29 cellular contexts compared by ENCODE assay signal in genomic region chr1:228077565-228078330, GRCh38. TPM values are rescaled to one million over a fixed set of nuclear protein-coding genes. Genes with fewer than 3 reads are reported as not detected.
A peak's percentile ranks its signal among the peaks of the same experiment; 100 is the strongest.
DNase-seq lines count a peak whose midpoint lies in the region; ATAC-seq and TF ChIP-seq lines count a peak whose summit lies in the region.
"Had no signal": no experiment of that assay in that cellular context is flagged by ENCODE, and none has a peak within 500 bp of the region (broad histone marks: within the 10 kb centered on the region; RNA-seq: fewer than 3 reads in every experiment).

No MANE protein-coding gene starts in this region.

- CTCF ChIA-PET in activated CD4-positive, alpha-beta T cell treated with anti-CD3 and anti-CD28 coated beads for 36 hours (lab: Charles Lee), result interaction anchor here (0.8 to 1.0 kb wide), 2 partner anchors 17 to 47 kb away, joined by 3 to 6 read pairs; no protein-coding TSS in a partner anchor
- CTCF ChIA-PET in activated CD4-positive, alpha-beta T cell treated with anti-CD3 and anti-CD28 coated beads, Interleukin-2, amount 10 ng/mL, durations not matched to agents 7 days and 5 days (lab: Charles Lee), result interaction anchor here (0.6 to 1.6 kb wide), 3 partner anchors 11 to 334 kb away, joined by 4 to 11 read pairs (median 5); no protein-coding TSS in a partner anchor

- no peak overlapping the region for H2AFZ ChIP-seq in neural progenitor cell (replicated peaks)
- H2AFZ ChIP-seq: parathyroid adenoma had no signal

- peaks cover 13% of the 10 kb centered on the region for H4K20me1 ChIP-seq in neural progenitor cell (ENCODE audit: low read depth)

- H3K4me2 ChIP-seq in neural progenitor cell, result no peak overlapping the region

- peaks cover 2% of the 10 kb centered on the region for H3K79me2 ChIP-seq in neural progenitor cell (ENCODE audit: low read depth)
- H3K79me2 ChIP-seq: parathyroid adenoma had no signal

- H3K27ac Mint-ChIP-seq in activated CD4-positive, alpha-beta T cell treated with anti-CD3 and anti-CD28 coated beads for 36 hours, result no peak overlapping the region
- no peak overlapping the region for H3K27ac Mint-ChIP-seq in activated CD4-positive, alpha-beta T cell treated with anti-CD3 and anti-CD28 coated beads, Interleukin-2, amount 10 ng/mL, durations not matched to agents 7 days and 5 days
- H3K27ac Mint-ChIP-seq in neural progenitor cell, result peak overlapping the region; percentile 89
- no peak overlapping the region for H3K27ac Mint-ChIP-seq in T-helper 2 cell treated with Interferon-gamma antibody and Interleukin-4, amounts not matched to agents 5 μg/mL and 100 μg/mL, for 36 hours
- H3K27ac Mint-ChIP-seq: natural killer cell treated with Interleukin-12 subunit alpha and Interleukin-12 subunit beta and Interleukin-15 and Interleukin-18, amount 100 ng/mL, for 72 hours; stimulated activated naive B cell treated with anti-CD40 and anti-IgM and Interleukin-4, amounts not matched to agents 10 μg/mL and 1 μg/mL and 100 μg/mL, for 72 hours had no signal

- peaks cover 6% of the 10 kb centered on the region for H3F3A ChIP-seq in neural progenitor cell (ENCODE audit: low read depth)

- ATAC-seq in activated CD4-positive, alpha-beta T cell treated with anti-CD3 and anti-CD28 coated beads for 36 hours, result no peak
- ATAC-seq: mucosa of descending colon; natural killer cell treated with Interleukin-12 subunit alpha and Interleukin-12 subunit beta and Interleukin-15 and Interleukin-18, amount 100 ng/mL, for 72 hours; right cardiac atrium; stimulated activated naive B cell treated with anti-CD40 and anti-IgM and Interleukin-4, amounts not matched to agents 10 μg/mL and 1 μg/mL and 100 μg/mL, for 72 hours had no signal

- no peaks in the 10 kb centered on the region for H3K27me3 Mint-ChIP-seq in activated CD4-positive, alpha-beta T cell treated with anti-CD3 and anti-CD28 coated beads for 36 hours
- no peaks in the 10 kb centered on the region for H3K27me3 Mint-ChIP-seq in activated CD4-positive, alpha-beta T cell treated with anti-CD3 and anti-CD28 coated beads, Interleukin-2, amount 10 ng/mL, durations not matched to agents 7 days and 5 days
- peaks cover 9% of the 10 kb centered on the region for H3K27me3 Mint-ChIP-seq in neural progenitor cell (ENCODE audit: insufficient read depth, low read depth)
- H3K27me3 Mint-ChIP-seq in T-helper 2 cell treated with Interferon-gamma antibody and Interleukin-4, amounts not matched to agents 5 μg/mL and 100 μg/mL, for 36 hours (ENCODE audit: low read depth), result no peaks in the 10 kb centered on the region
- H3K27me3 Mint-ChIP-seq: natural killer cell treated with Interleukin-12 subunit alpha and Interleukin-12 subunit beta and Interleukin-15 and Interleukin-18, amount 100 ng/mL, for 72 hours; stimulated activated naive B cell treated with anti-CD40 and anti-IgM and Interleukin-4, amounts not matched to agents 10 μg/mL and 1 μg/mL and 100 μg/mL, for 72 hours had no signal

- TF ChIP-seq CTCF in neural progenitor cell (IDR thresholded peaks at IDR 0.05), result no peak

- H3K36me3 Mint-ChIP-seq in activated CD4-positive, alpha-beta T cell treated with anti-CD3 and anti-CD28 coated beads for 36 hours (ENCODE audit: low read depth), result peaks cover 5% of the 10 kb centered on the region
- H3K36me3 Mint-ChIP-seq in activated CD4-positive, alpha-beta T cell treated with anti-CD3 and anti-CD28 coated beads, Interleukin-2, amount 10 ng/mL, durations not matched to agents 7 days and 5 days (ENCODE audit: low read depth), result no peaks in the 10 kb centered on the region
- H3K36me3 Mint-ChIP-seq in neural progenitor cell, result no peaks in the 10 kb centered on the region
- no peaks in the 10 kb centered on the region for H3K36me3 Mint-ChIP-seq in T-helper 2 cell treated with Interferon-gamma antibody and Interleukin-4, amounts not matched to agents 5 μg/mL and 100 μg/mL, for 36 hours (ENCODE audit: low read depth)
- H3K36me3 Mint-ChIP-seq: brain; natural killer cell treated with Interleukin-12 subunit alpha and Interleukin-12 subunit beta and Interleukin-15 and Interleukin-18, amount 100 ng/mL, for 72 hours had no signal

- H3K4me3 Mint-ChIP-seq in activated CD4-positive, alpha-beta T cell treated with anti-CD3 and anti-CD28 coated beads for 36 hours, result no peak overlapping the region
- no peak overlapping the region for H3K4me3 Mint-ChIP-seq in activated CD4-positive, alpha-beta T cell treated with anti-CD3 and anti-CD28 coated beads, Interleukin-2, amount 10 ng/mL, durations not matched to agents 7 days and 5 days
- no peak overlapping the region for H3K4me3 Mint-ChIP-seq in neural progenitor cell
- H3K4me3 Mint-ChIP-seq in T-helper 2 cell treated with Interferon-gamma antibody and Interleukin-4, amounts not matched to agents 5 μg/mL and 100 μg/mL, for 36 hours, result no peak overlapping the region
- H3K4me3 Mint-ChIP-seq: natural killer cell treated with Interleukin-12 subunit alpha and Interleukin-12 subunit beta and Interleukin-15 and Interleukin-18, amount 100 ng/mL, for 72 hours; stimulated activated naive B cell treated with anti-CD40 and anti-IgM and Interleukin-4, amounts not matched to agents 10 μg/mL and 1 μg/mL and 100 μg/mL, for 72 hours had no signal

- peaks cover 12% of the 10 kb centered on the region for H3K4me1 Mint-ChIP-seq in activated CD4-positive, alpha-beta T cell treated with anti-CD3 and anti-CD28 coated beads for 36 hours
- H3K4me1 Mint-ChIP-seq in activated CD4-positive, alpha-beta T cell treated with anti-CD3 and anti-CD28 coated beads, Interleukin-2, amount 10 ng/mL, durations not matched to agents 7 days and 5 days, result peaks cover 15% of the 10 kb centered on the region
- H3K4me1 Mint-ChIP-seq in neural progenitor cell, result peaks cover 35% of the 10 kb centered on the region
- H3K4me1 Mint-ChIP-seq in T-helper 2 cell treated with Interferon-gamma antibody and Interleukin-4, amounts not matched to agents 5 μg/mL and 100 μg/mL, for 36 hours (ENCODE audit: low read depth), result peaks cover 13% of the 10 kb centered on the region

- H3K9me3 Mint-ChIP-seq in activated CD4-positive, alpha-beta T cell treated with anti-CD3 and anti-CD28 coated beads for 36 hours (ENCODE audit: low read depth), result no peaks in the 10 kb centered on the region
- H3K9me3 Mint-ChIP-seq in activated CD4-positive, alpha-beta T cell treated with anti-CD3 and anti-CD28 coated beads, Interleukin-2, amount 10 ng/mL, durations not matched to agents 7 days and 5 days, result no peaks in the 10 kb centered on the region
- no peaks in the 10 kb centered on the region for H3K9me3 Mint-ChIP-seq in neural progenitor cell
- no peaks in the 10 kb centered on the region for H3K9me3 Mint-ChIP-seq in T-helper 2 cell treated with Interferon-gamma antibody and Interleukin-4, amounts not matched to agents 5 μg/mL and 100 μg/mL, for 36 hours
- H3K9me3 Mint-ChIP-seq: brain; natural killer cell treated with Interleukin-12 subunit alpha and Interleukin-12 subunit beta and Interleukin-15 and Interleukin-18, amount 100 ng/mL, for 72 hours; stimulated activated naive B cell treated with anti-CD40 and anti-IgM and Interleukin-4, amounts not matched to agents 10 μg/mL and 1 μg/mL and 100 μg/mL, for 72 hours had no signal

- no peak overlapping the region for H3K4me3 ChIP-seq in neural progenitor cell
- H3K4me3 ChIP-seq: colonic mucosa, lung, mucosa of descending colon, testis, vagina had no signal

- POLR2A ChIA-PET in activated CD4-positive, alpha-beta T cell treated with anti-CD3 and anti-CD28 coated beads for 36 hours (lab: Charles Lee), result no interaction called here
- POLR2A ChIA-PET in activated CD4-positive, alpha-beta T cell treated with anti-CD3 and anti-CD28 coated beads, Interleukin-2, amount 10 ng/mL, durations not matched to agents 7 days and 5 days (lab: Charles Lee), result no interaction called here

- intact Hi-C loops in activated CD4-positive, alpha-beta T cell treated with anti-CD3 and anti-CD28 coated beads for 36 hours (cut with DNase I, micrococcal nuclease), result no loop called here

- peak; percentile 3 for DNase-seq in activated CD4-positive, alpha-beta T cell treated with anti-CD3 and anti-CD28 coated beads for 36 hours
- DNase-seq in activated CD4-positive, alpha-beta T cell treated with anti-CD3 and anti-CD28 coated beads, Interleukin-2, amount 10 ng/mL, durations not matched to agents 7 days and 5 days, result no peak
- peak; percentile 0 for DNase-seq in stimulated activated CD4-positive, alpha-beta T cell treated with anti-CD3 and anti-CD28 coated beads, Interleukin-4, amount 100 ng/mL, for 1 hour
- DNase-seq in stimulated activated CD4-positive, alpha-beta T cell treated with anti-CD3 and anti-CD28 coated beads, Interleukin-4, amount 100 ng/mL, for 24 hours, result no peak
- DNase-seq in neural progenitor cell (ENCODE audit: low spot score) (no peak), NCI-H774 (lab: John Stamatoyannopoulos, UW) (no peak)
- DNase-seq in effector CD8-positive, alpha-beta T cell (lab: John Stamatoyannopoulos, UW), result no peak
- no peak for DNase-seq in T-helper 2 cell treated with Interferon-gamma antibody and Interleukin-4, amounts not matched to agents 5 μg/mL and 100 μg/mL, for 36 hours (ENCODE audit: low spot score)
- DNase-seq: activated CD4-positive, alpha-beta T cell treated with anti-CD3 and anti-CD28 coated beads, Interleukin-2, amount 50 U/mL, for 4 hours; activated gamma-delta T cell treated with Interleukin-2 at 50 U/mL for 16 hours; colonic mucosa; DMS53; effector memory CD4-positive, alpha-beta T cell; erythroblast; GDM1; IMR-90; mucosa of descending colon; NCI-H510A treated with DMSO at 0.1 percent for 48 hours; SIG-M5; stimulated activated CD4-positive, alpha-beta T cell treated with anti-CD3 and anti-CD28 coated beads, Interleukin-12 subunit alpha, Interleukin-12 subunit beta, amount 100 ng/mL, for 4 hours; stimulated activated naive B cell treated with anti-CD40 and anti-IgM and Interleukin-4, amounts not matched to agents 10 μg/mL and 1 μg/mL and 100 μg/mL, for 72 hours; SW 1271; testis had no signal

- no peaks in the 10 kb centered on the region for H3K36me3 ChIP-seq in neural progenitor cell
- H3K36me3 ChIP-seq: colonic mucosa, vagina had no signal

- peaks cover 23% of the 10 kb centered on the region for H3K4me1 ChIP-seq in neural progenitor cell
- H3K4me1 ChIP-seq: parathyroid adenoma had no signal

- no peak overlapping the region for H3K9ac ChIP-seq in neural progenitor cell
- H3K9ac ChIP-seq: parathyroid adenoma had no signal

- H3K9me3 ChIP-seq in neural progenitor cell (ENCODE audit: low read depth), result no peaks in the 10 kb centered on the region
- H3K9me3 ChIP-seq: colonic mucosa, mucosa of descending colon, testis, vagina had no signal

- no peak overlapping the region for H3K27ac ChIP-seq in neural progenitor cell
- H3K27ac ChIP-seq: colonic mucosa, parathyroid adenoma, testis, vagina had no signal

- peaks cover 39% of the 10 kb centered on the region for H3K27me3 ChIP-seq in neural progenitor cell
- H3K27me3 ChIP-seq: colonic mucosa, testis, vagina had no signal

RNA-seq across cellular contexts. Expression of gene ARF1, which starts 4.8 kb away (rescaled TPM):
- total RNA-seq in activated CD4-positive, alpha-beta T cell treated with anti-CD3 and anti-CD28 coated beads for 36 hours, result 100 to 1,000 TPM; 325 to 337 TPM
- total RNA-seq in activated CD4-positive, alpha-beta T cell treated with anti-CD3 and anti-CD28 coated beads, Interleukin-2, amount 10 ng/mL, durations not matched to agents 7 days and 5 days, result 100 to 1,000 TPM; 267 to 285 TPM
- total RNA-seq in neural progenitor cell (ENCODE audit: low replicate concordance), result 95.1 and 147 TPM in 2 replicates

RNA-seq across cellular contexts. Expression of gene C1orf35, which starts 25.4 kb away (rescaled TPM):
- total RNA-seq in activated CD4-positive, alpha-beta T cell treated with anti-CD3 and anti-CD28 coated beads for 36 hours, result 10 to 100 TPM; 14.6 to 22.5 TPM
- 10 to 100 TPM; 14.4 to 24.4 TPM for total RNA-seq in activated CD4-positive, alpha-beta T cell treated with anti-CD3 and anti-CD28 coated beads, Interleukin-2, amount 10 ng/mL, durations not matched to agents 7 days and 5 days
- 11.8 and 19.7 TPM in 2 replicates for total RNA-seq in neural progenitor cell (ENCODE audit: low replicate concordance)

RNA-seq across cellular contexts. Expression of gene MRPL55, which starts 31.4 kb away (rescaled TPM):
- total RNA-seq in activated CD4-positive, alpha-beta T cell treated with anti-CD3 and anti-CD28 coated beads for 36 hours, result 10 to 100 TPM; 51.0 to 57.7 TPM
- total RNA-seq in activated CD4-positive, alpha-beta T cell treated with anti-CD3 and anti-CD28 coated beads, Interleukin-2, amount 10 ng/mL, durations not matched to agents 7 days and 5 days, result 10 to 100 TPM; 38.6 to 44.1 TPM
- total RNA-seq in neural progenitor cell (ENCODE audit: low replicate concordance), result 42.4 and 68.3 TPM in 2 replicates

Comparison
In these comparisons a context has a peak if more than half of its experiments do, and no peak if none do; other contexts are left out.
1. DNase-seq: peak in activated CD4-positive, alpha-beta T cell treated with anti-CD3 and anti-CD28 coated beads for 36 hours (single experiment) and stimulated activated CD4-positive, alpha-beta T cell treated with anti-CD3 and anti-CD28 coated beads, Interleukin-4, amount 100 ng/mL, for 1 hour (single experiment); none in activated CD4-positive, alpha-beta T cell treated with anti-CD3 and anti-CD28 coated beads, Interleukin-2, amount 10 ng/mL, durations not matched to agents 7 days and 5 days (single experiment), stimulated activated CD4-positive, alpha-beta T cell treated with anti-CD3 and anti-CD28 coated beads, Interleukin-4, amount 100 ng/mL, for 24 hours (single experiment), neural progenitor cell (single experiment), NCI-H774 (single experiment), effector CD8-positive, alpha-beta T cell (single experiment) and T-helper 2 cell treated with Interferon-gamma antibody and Interleukin-4, amounts not matched to agents 5 μg/mL and 100 μg/mL, for 36 hours (single experiment).